Comparison of ENCODE assay signal across 12 cellular contexts in genomic region chr7:380226-380550, GRCh38.
DNase-seq lines count a peak whose midpoint lies in the region; ATAC-seq, FAIRE-seq and TF ChIP-seq lines count a peak whose summit lies in the region.
"Had no signal": no experiment of that assay in that cellular context is flagged by ENCODE, and none has a peak within 500 bp of the region (broad histone marks: within the 10 kb centered on the region; RNA-seq: fewer than 3 reads in every experiment).

No MANE protein-coding gene starts in this region.

- H3K27ac ChIP-seq in stomach, result no peak overlapping the region
- H3K27ac ChIP-seq: dorsolateral prefrontal cortex, ovary had no signal

- H3K9me3 Mint-ChIP-seq in activated T-cell treated with anti-CD3 and anti-CD28 coated beads, Interleukin-2, amount 50 U/mL, for 4 hours, result peaks cover 17% of the 10 kb centered on the region
- H3K9me3 Mint-ChIP-seq in activated naive CD8-positive, alpha-beta T cell treated with anti-CD3 and anti-CD28 coated beads, Interleukin-2, amount 10 ng/mL, durations not matched to agents 7 days and 5 days, result peaks cover 10% of the 10 kb centered on the region

- no peak for ATAC-seq in activated T-cell treated with anti-CD3 and anti-CD28 coated beads, Interleukin-2, amount 50 U/mL, for 4 hours
- ATAC-seq in activated naive CD8-positive, alpha-beta T cell treated with anti-CD3 and anti-CD28 coated beads, Interleukin-2, amount 10 ng/mL, durations not matched to agents 7 days and 5 days (ENCODE audit: low read depth), result no peak
- ATAC-seq: left lobe of liver had no signal

- peak overlapping the region; percentile 42 for H3K27ac Mint-ChIP-seq in activated naive CD8-positive, alpha-beta T cell treated with anti-CD3 and anti-CD28 coated beads, Interleukin-2, amount 10 ng/mL, durations not matched to agents 7 days and 5 days

- peaks cover 20 to 47% (median 34%) of the 10 kb centered on the region in 4 donors for H3K4me1 ChIP-seq in stomach

- FAIRE-seq in GM12892 (lab: Jason Lieb, UNC), result no peak

- POLR2A ChIA-PET in activated naive CD8-positive, alpha-beta T cell treated with anti-CD3 and anti-CD28 coated beads, Interleukin-2, amount 10 ng/mL, durations not matched to agents 7 days and 5 days (lab: Charles Lee), result no interaction called here

- peak overlapping the region; percentile 52 for H3K4me3 Mint-ChIP-seq in activated T-cell treated with anti-CD3 and anti-CD28 coated beads, Interleukin-2, amount 50 U/mL, for 4 hours
- no peak overlapping the region for H3K4me3 Mint-ChIP-seq in activated naive CD8-positive, alpha-beta T cell treated with anti-CD3 and anti-CD28 coated beads, Interleukin-2, amount 10 ng/mL, durations not matched to agents 7 days and 5 days

- peaks cover 0 to 50% (median 22%) of the 10 kb centered on the region in 3 donors for H3K27me3 ChIP-seq in stomach
- H3K27me3 ChIP-seq: ovary had no signal

- no peak for TF ChIP-seq EP300 in stomach (IDR thresholded peaks at IDR 0.05)

- peak overlapping the region; percentile 27 to 43 (median 32) for H3K4me3 ChIP-seq in stomach
- H3K4me3 ChIP-seq: ovary had no signal

- no peak for TF ChIP-seq POLR2A in stomach (IDR thresholded peaks at IDR 0.05)
- no peak for TF ChIP-seq POLR2A in GM12892 (IDR thresholded peaks at IDR 0.05; ENCODE audit: low read depth, low read length)

- intact Hi-C loops in stomach (cut with DNase I; ENCODE audit: low total_unique reads), result no loop called here

- no peaks in the 10 kb centered on the region for H3K27me3 Mint-ChIP-seq in activated T-cell treated with anti-CD3 and anti-CD28 coated beads, Interleukin-2, amount 50 U/mL, for 4 hours (ENCODE audit: low read depth)
- H3K27me3 Mint-ChIP-seq in activated naive CD8-positive, alpha-beta T cell treated with anti-CD3 and anti-CD28 coated beads, Interleukin-2, amount 10 ng/mL, durations not matched to agents 7 days and 5 days, result peaks cover 15% of the 10 kb centered on the region

- peaks cover 0 to 17% (median 13%) of the 10 kb centered on the region in 4 donors for H3K9me3 ChIP-seq in stomach
- H3K9me3 ChIP-seq: ovary had no signal

- 47 to 79% (median 72%) methylated on average over 9 to 12 of the region's 12 CpGs for WGBS in stomach, 5 donors

- peaks cover 7% of the 10 kb centered on the region for H3K36me3 Mint-ChIP-seq in activated T-cell treated with anti-CD3 and anti-CD28 coated beads, Interleukin-2, amount 50 U/mL, for 4 hours (ENCODE audit: insufficient read depth)
- H3K36me3 Mint-ChIP-seq in activated naive CD8-positive, alpha-beta T cell treated with anti-CD3 and anti-CD28 coated beads, Interleukin-2, amount 10 ng/mL, durations not matched to agents 7 days and 5 days, result peaks cover 4% of the 10 kb centered on the region

- H3K4me1 Mint-ChIP-seq in activated T-cell treated with anti-CD3 and anti-CD28 coated beads, Interleukin-2, amount 50 U/mL, for 4 hours (ENCODE audit: low read depth), result peaks cover 26% of the 10 kb centered on the region
- peaks cover 17% of the 10 kb centered on the region for H3K4me1 Mint-ChIP-seq in activated naive CD8-positive, alpha-beta T cell treated with anti-CD3 and anti-CD28 coated beads, Interleukin-2, amount 10 ng/mL, durations not matched to agents 7 days and 5 days

- no peaks in the 10 kb centered on the region for H3K36me3 ChIP-seq in stomach
- H3K36me3 ChIP-seq: ovary had no signal

- no peak for TF ChIP-seq CTCF in stomach (IDR thresholded peaks at IDR 0.05)

- DNase-seq in activated T-cell treated with anti-CD3 and anti-CD28 coated beads, Interleukin-2, amount 50 U/mL, for 4 hours, result no peak
- DNase-seq in activated T-cell treated with anti-CD3 and anti-CD28 coated beads for 4 hours (no peak), myocyte (ENCODE audit: low read depth) (peak; percentile 44), stomach (peak; percentile 22), NCI-H1105 treated with DMSO at 0.1 percent for 48 hours (lab: John Stamatoyannopoulos, UW) (no peak), inferior parietal cortex (ENCODE audit: extremely low spot score) (no peak), GM12892 (ENCODE audit: insufficient read length) (no peak)
- no peak for DNase-seq in activated naive CD8-positive, alpha-beta T cell treated with anti-CD3 and anti-CD28 coated beads, Interleukin-2, amount 10 ng/mL, durations not matched to agents 7 days and 5 days
- DNase-seq: NCI-H774 had no signal

Comparison
In these comparisons a context has a peak if more than half of its experiments do, and no peak if none do; other contexts are left out.
1. DNase-seq: peak in myocyte (single experiment) and stomach (single experiment); none in activated T-cell treated with anti-CD3 and anti-CD28 coated beads, Interleukin-2, amount 50 U/mL, for 4 hours (single experiment), activated T-cell treated with anti-CD3 and anti-CD28 coated beads for 4 hours (single experiment), activated naive CD8-positive, alpha-beta T cell treated with anti-CD3 and anti-CD28 coated beads, Interleukin-2, amount 10 ng/mL, durations not matched to agents 7 days and 5 days (single experiment), NCI-H1105 treated with DMSO at 0.1 percent for 48 hours (single experiment), inferior parietal cortex (single experiment) and GM12892 (single experiment).